In the genomic region with DNA sequence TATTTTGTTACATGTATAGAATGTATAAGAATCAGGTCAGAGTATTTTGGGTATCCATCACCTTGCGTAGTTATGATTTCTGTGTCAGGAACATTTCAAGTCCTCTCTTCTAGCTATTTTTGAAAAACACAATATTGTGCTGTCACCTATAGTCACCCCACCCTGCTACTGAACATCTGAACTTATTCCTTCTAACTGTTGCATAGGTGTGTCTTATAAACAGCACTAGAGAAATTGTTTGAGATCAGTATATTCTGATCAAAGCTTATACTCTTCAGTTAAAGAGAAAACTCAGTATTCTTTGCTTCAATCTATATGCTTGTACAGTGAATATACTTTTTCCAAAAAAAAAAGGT, we compare ENCODE assay signal across 11 cellular contexts.
A peak's percentile ranks its signal among the peaks of the same experiment; 100 is the strongest.
DNase-seq lines count a peak whose midpoint lies in the region; ATAC-seq and TF ChIP-seq lines count a peak whose summit lies in the region.
"Had no signal": no experiment of that assay in that cellular context is flagged by ENCODE, and none has a peak within 500 bp of the region (broad histone marks: within the 10 kb centered on the region; RNA-seq: fewer than 3 reads in every experiment).

No MANE protein-coding gene starts in this region.

- H3K9me3 ChIP-seq in CD8-positive, alpha-beta T cell (ENCODE audit: low read length), result peaks cover 6% of the 10 kb centered on the region
- peaks cover 5% of the 10 kb centered on the region for H3K9me3 ChIP-seq in adipocyte (ENCODE audit: control insufficient read depth, low read length)
- no peaks in the 10 kb centered on the region for H3K9me3 ChIP-seq in adrenal gland (replicated peaks in 1 of 3)

- no peaks in the 10 kb centered on the region for H3K27me3 ChIP-seq in CD8-positive, alpha-beta T cell (ENCODE audit: insufficient read depth, low read length)
- H3K27me3 ChIP-seq in adipocyte (replicated peaks; ENCODE audit: control insufficient read depth, insufficient read depth, low read length), result no peaks in the 10 kb centered on the region
- H3K27me3 ChIP-seq in adrenal gland, result no peaks in the 10 kb centered on the region

- no peak for DNase-seq in CD8-positive, alpha-beta T cell
- DNase-seq in HFFc6, result no peak
- no peak for DNase-seq in adipocyte (ENCODE audit: low read depth)
- no peak for DNase-seq in natural killer cell
- DNase-seq in adrenal gland, result no peak
- no peak for DNase-seq in NCI-H524 (lab: John Stamatoyannopoulos, UW)
- DNase-seq in Kasumi-1 (lab: John Stamatoyannopoulos, UW), result no peak
- DNase-seq: cerebellar nuclear complex; NCI-H2227 treated with DMSO at 0.1 percent for 48 hours; stimulated activated CD8-positive, alpha-beta memory T cell treated with anti-CD3 and anti-CD28 coated beads, Interleukin-4, amount 100 ng/mL, for 48 hours had no signal

- no peak overlapping the region for H3K4me3 ChIP-seq in CD8-positive, alpha-beta T cell (ENCODE audit: low read depth, low read length)
- H3K4me3 ChIP-seq in adipocyte (ENCODE audit: low read length) (peak overlapping the region; percentile 39), adrenal gland (no peak overlapping the region)

- peaks cover 3% of the 10 kb centered on the region for H3K9me3 Mint-ChIP-seq in CD8-positive, alpha-beta T cell
- peaks cover 6% of the 10 kb centered on the region for H3K9me3 Mint-ChIP-seq in HFFc6
- peaks cover 0 to 2% of the 10 kb centered on the region in 2 donors for H3K9me3 Mint-ChIP-seq in natural killer cell

- intact Hi-C loops in CD8-positive, alpha-beta T cell (cut with DNase I, micrococcal nuclease), result loop anchor here in 1 of 2 experiments (2.0 kb wide), 1 partner anchor 14 kb away; no protein-coding TSS in a partner anchor
- intact Hi-C loops in natural killer cell (cut with micrococcal nuclease) (no loop called here), adrenal gland (cut with DNase I) (no loop called here)

- peak; percentile 72 for ATAC-seq in CD8-positive, alpha-beta T cell
- peak in 2 of 3 donors; percentile 26 to 36 for ATAC-seq in natural killer cell
- ATAC-seq: HepG2 had no signal

- peaks cover 29% of the 10 kb centered on the region for H3K36me3 Mint-ChIP-seq in CD8-positive, alpha-beta T cell
- H3K36me3 Mint-ChIP-seq in HFFc6 (ENCODE audit: low read depth) (peaks cover 13% of the 10 kb centered on the region), natural killer cell (peaks cover 6% of the 10 kb centered on the region)

- H3K4me3 Mint-ChIP-seq in CD8-positive, alpha-beta T cell, result no peak overlapping the region
- peak overlapping the region; percentile 83 for H3K4me3 Mint-ChIP-seq in HFFc6
- H3K4me3 Mint-ChIP-seq in natural killer cell, result no peak overlapping the region

- TF ChIP-seq POLR2A in adrenal gland (IDR thresholded peaks at IDR 0.05), result no peak

- no peak overlapping the region for H3K9ac ChIP-seq in adipocyte (ENCODE audit: low read length)

- CTCF ChIA-PET in CD8-positive, alpha-beta T cell (lab: Charles Lee), result interaction anchor here (1.0 kb wide), 1 partner anchor 99 kb away, joined by 3 read pairs; no protein-coding TSS in a partner anchor

- TF ChIP-seq CTCF in CD8-positive, alpha-beta T cell (IDR thresholded peaks at IDR 0.05), result no peak
- TF ChIP-seq CTCF in HFFc6 (IDR thresholded peaks at IDR 0.05) (no peak), natural killer cell (IDR thresholded peaks at IDR 0.05) (no peak), adrenal gland (IDR thresholded peaks at IDR 0.05) (no peak)

- H3K27ac Mint-ChIP-seq in CD8-positive, alpha-beta T cell, result peak overlapping the region; percentile 12
- H3K27ac Mint-ChIP-seq in HFFc6, result peak overlapping the region; percentile 98
- H3K27ac Mint-ChIP-seq in natural killer cell, result peak overlapping the region; percentile 60 to 73

- WGBS in adrenal gland, 4 donors, result 94 to 100% (median 99%) methylated on average over 1 of the region's 1 CpG

- peak overlapping the region; percentile 12 for H3K27ac ChIP-seq in CD8-positive, alpha-beta T cell (ENCODE audit: low read depth, low read length)
- H3K27ac ChIP-seq in adrenal gland, result peak overlapping the region in 1 of 5 donors; percentile 13

- peaks cover 51% of the 10 kb centered on the region for H3K4me1 Mint-ChIP-seq in CD8-positive, alpha-beta T cell (ENCODE audit: low read depth)
- peaks cover 51% of the 10 kb centered on the region for H3K4me1 Mint-ChIP-seq in HFFc6 (ENCODE audit: low read depth)
- H3K4me1 Mint-ChIP-seq in natural killer cell, result peaks cover 31 to 39% of the 10 kb centered on the region in 2 donors

- H3K36me3 ChIP-seq in CD8-positive, alpha-beta T cell (ENCODE audit: insufficient read depth, low read length), result peaks cover 3% of the 10 kb centered on the region
- H3K36me3 ChIP-seq in adipocyte (ENCODE audit: control insufficient read depth, insufficient read depth, low read length, severe bottlenecking) (peaks cover 18% of the 10 kb centered on the region), adrenal gland (replicated peaks in 1 of 2) (no peaks in the 10 kb centered on the region)

- peaks cover 17% of the 10 kb centered on the region for H3K4me1 ChIP-seq in CD8-positive, alpha-beta T cell (ENCODE audit: insufficient read depth, low read length)
- H3K4me1 ChIP-seq in adipocyte (ENCODE audit: control insufficient read depth, insufficient read depth, low read length) (peaks cover 37% of the 10 kb centered on the region), adrenal gland (replicated peaks in 1 of 2) (peaks cover 10 to 30% of the 10 kb centered on the region in 2 donors)

- POLR2A ChIA-PET in CD8-positive, alpha-beta T cell (lab: Charles Lee), result interaction anchor here (0.6 kb wide), 2 partner anchors 48 to 127 kb away, joined by 4 to 7 read pairs; no protein-coding TSS in a partner anchor

- H3K27me3 Mint-ChIP-seq in CD8-positive, alpha-beta T cell (ENCODE audit: low read depth), result no peaks in the 10 kb centered on the region
- no peaks in the 10 kb centered on the region for H3K27me3 Mint-ChIP-seq in HFFc6 (ENCODE audit: insufficient read depth)
- H3K27me3 Mint-ChIP-seq in natural killer cell (ENCODE audit: low read depth in 2 of 2), result no peaks in the 10 kb centered on the region

Comparison
In these comparisons a context has a peak if more than half of its experiments do, and no peak if none do; other contexts are left out.
1. H3K27ac Mint-ChIP-seq: peak in every context shown above with its lines; median percentile 98 in HFFc6; 66 in natural killer cell; 12 in CD8-positive, alpha-beta T cell.